In genomic region chr21:31397515-31397926, GRCh38 we compare ENCODE assay signal across 10 cellular contexts. TPM values are rescaled to one million over a fixed set of nuclear protein-coding genes. Genes with fewer than 3 reads are reported as not detected.
DNase-seq lines count a peak whose midpoint lies in the region; ATAC-seq and TF ChIP-seq lines count a peak whose summit lies in the region.
"Had no signal": no experiment of that assay in that cellular context is flagged by ENCODE, and none has a peak within 500 bp of the region (broad histone marks: within the 10 kb centered on the region; RNA-seq: fewer than 3 reads in every experiment).

No MANE protein-coding gene starts in this region.

- H3K4me1 ChIP-seq in testis, result peaks cover 9% of the 10 kb centered on the region

- 43 to 54% methylated on average over 5 of the region's 5 CpGs for whole genome bisulfite sequencing in testis, 2 donors

- no peaks in the 10 kb centered on the region for H3K27me3 Mint-ChIP-seq in activated naive CD8-positive, alpha-beta T cell
- no peaks in the 10 kb centered on the region for H3K27me3 Mint-ChIP-seq in activated naive CD8-positive, alpha-beta T cell treated with anti-CD3 and anti-CD28 coated beads, Interleukin-2, amount 50 U/mL, for 24 hours

- TF ChIP-seq CTCF in fibroblast of pulmonary artery (IDR thresholded peaks at IDR 0.05; ENCODE audit: low read length, missing control alignments), result no peak
- no peak for TF ChIP-seq CTCF in testis (IDR thresholded peaks at IDR 0.05)

- TF ChIP-seq POLR2A in testis (IDR thresholded peaks at IDR 0.05), result no peak

- H3K4me3 Mint-ChIP-seq in activated naive CD8-positive, alpha-beta T cell, result peak overlapping the region; percentile 17
- H3K4me3 Mint-ChIP-seq in activated naive CD8-positive, alpha-beta T cell treated with anti-CD3 and anti-CD28 coated beads, Interleukin-2, amount 50 U/mL, for 24 hours, result no peak overlapping the region
- H3K4me3 Mint-ChIP-seq: endodermal cell had no signal

- H3K9me3 ChIP-seq in testis, result no peaks in the 10 kb centered on the region

- H3K27me3 ChIP-seq in testis, result no peaks in the 10 kb centered on the region

- no peaks in the 10 kb centered on the region for H3K36me3 Mint-ChIP-seq in activated naive CD8-positive, alpha-beta T cell
- H3K36me3 Mint-ChIP-seq in activated naive CD8-positive, alpha-beta T cell treated with anti-CD3 and anti-CD28 coated beads, Interleukin-2, amount 50 U/mL, for 24 hours (ENCODE audit: low read depth), result no peaks in the 10 kb centered on the region
- H3K36me3 Mint-ChIP-seq: CD14-positive monocyte had no signal

- H3K27ac Mint-ChIP-seq in activated naive CD8-positive, alpha-beta T cell, result peak overlapping the region; percentile 47
- H3K27ac Mint-ChIP-seq in activated naive CD8-positive, alpha-beta T cell treated with anti-CD3 and anti-CD28 coated beads, Interleukin-2, amount 50 U/mL, for 24 hours, result no peak overlapping the region
- H3K27ac Mint-ChIP-seq: CD14-positive monocyte, endodermal cell had no signal

- H3K27ac ChIP-seq in testis, result no peak overlapping the region

- peaks cover 57% of the 10 kb centered on the region for H3K4me1 Mint-ChIP-seq in activated naive CD8-positive, alpha-beta T cell (ENCODE audit: low read depth)
- peaks cover 48% of the 10 kb centered on the region for H3K4me1 Mint-ChIP-seq in activated naive CD8-positive, alpha-beta T cell treated with anti-CD3 and anti-CD28 coated beads, Interleukin-2, amount 50 U/mL, for 24 hours

- DNase-seq in activated naive CD8-positive, alpha-beta T cell treated with anti-CD3 and anti-CD28 coated beads, Interleukin-2, amount 50 U/mL, for 24 hours, result no peak
- peak; percentile 86 for DNase-seq in NCI-H526 (lab: John Stamatoyannopoulos, UW)
- peak; percentile 42 for DNase-seq in fibroblast of pulmonary artery (ENCODE audit: low read depth)
- peak; percentile 55 for DNase-seq in testis
- no peak for DNase-seq in GM03348 (ENCODE audit: low spot score)

- ATAC-seq in activated naive CD8-positive, alpha-beta T cell treated with anti-CD3 and anti-CD28 coated beads, Interleukin-2, amount 50 U/mL, for 24 hours, result no peak
- ATAC-seq in HG03159 (IDR thresholded peaks at IDR 0.05; ENCODE audit: unreplicated experiment) (no peak), HG03460 (IDR thresholded peaks at IDR 0.05; ENCODE audit: unreplicated experiment) (no peak)

- no peaks in the 10 kb centered on the region for H3K36me3 ChIP-seq in testis (ENCODE audit: low read depth, missing control alignments)

- H3K4me3 ChIP-seq in fibroblast of pulmonary artery (replicated peaks; ENCODE audit: low read depth, low read length) (no peak overlapping the region), testis (no peak overlapping the region)

- intact Hi-C loops in testis (cut with DNase I; ENCODE audit: low total_unique reads), result no loop called here

- H3K9me3 Mint-ChIP-seq in activated naive CD8-positive, alpha-beta T cell (ENCODE audit: low read depth), result no peaks in the 10 kb centered on the region
- no peaks in the 10 kb centered on the region for H3K9me3 Mint-ChIP-seq in activated naive CD8-positive, alpha-beta T cell treated with anti-CD3 and anti-CD28 coated beads, Interleukin-2, amount 50 U/mL, for 24 hours
- H3K9me3 Mint-ChIP-seq: endodermal cell had no signal

RNA-seq across cellular contexts. Expression of gene TIAM1, which starts 53.5 kb away (rescaled TPM):
- 10 to 100 TPM; 34.6 to 51.6 TPM for total RNA-seq in testis
- polyA plus RNA-seq in testis (ENCODE audit: insufficient read depth, low read depth, low replicate concordance), result 21.3 TPM

Comparison
In these comparisons a context has a peak if more than half of its experiments do, and no peak if none do; other contexts are left out.
1. DNase-seq: peak in NCI-H526 (2 of 2), fibroblast of pulmonary artery (single experiment) and testis (single experiment); none in activated naive CD8-positive, alpha-beta T cell treated with anti-CD3 and anti-CD28 coated beads, Interleukin-2, amount 50 U/mL, for 24 hours (single experiment) and GM03348 (single experiment).